In genomic region chrX:70359458-70359857, GRCh38 we compare ENCODE assay signal across 27 cellular contexts.
"Had no signal": no experiment of that assay in that cellular context is flagged by ENCODE, and none has a peak within 500 bp of the region (broad histone marks: within the 10 kb centered on the region; RNA-seq: fewer than 3 reads in every experiment).

No MANE protein-coding gene starts in this region.

- H3K36me3 ChIP-seq: stomach, suprapubic skin, thoracic aorta, thyroid gland, tibial artery, tibial nerve, transverse colon, upper lobe of left lung, upper lobe of right lung, uterus, vagina had no signal

- H3K4me3 ChIP-seq: stomach, suprapubic skin, testis, thoracic aorta, thyroid gland, tibial artery, tibial nerve, transverse colon, upper lobe of left lung, upper lobe of right lung, uterus, vagina had no signal

- H3K27me3 ChIP-seq: stomach, suprapubic skin, testis, thyroid gland, tibial artery, tibial nerve, transverse colon, upper lobe of left lung, upper lobe of right lung, uterus, vagina had no signal

- H3K27ac ChIP-seq: stomach, suprapubic skin, testis, thoracic aorta, thyroid gland, tibial artery, tibial nerve, transverse colon, upper lobe of left lung, upper lobe of right lung, uterus, vagina had no signal

- FAIRE-seq: urothelium cell line had no signal

- H3K9me3 ChIP-seq: suprapubic skin, testis, thoracic aorta, thyroid gland, tibial artery, tibial nerve, transverse colon, upper lobe of left lung, upper lobe of right lung, uterus, vagina had no signal

- DNase-seq: stimulated activated CD4-positive, alpha-beta T cell treated with anti-CD3 and anti-CD28 coated beads, Interleukin-2, amount 100 ng/mL, for 48 hours; stimulated activated CD4-positive, alpha-beta T cell treated with anti-CD3 and anti-CD28 coated beads, Interleukin-4, amount 100 ng/mL, for 1 hour; stimulated activated CD4-positive, alpha-beta T cell treated with anti-CD3 and anti-CD28 coated beads, Interleukin-4, amount 100 ng/mL, for 24 hours; stimulated activated CD4-positive, alpha-beta T cell treated with anti-CD3 and anti-CD28 coated beads, Interleukin-4, amount 100 ng/mL, for 4 hours; stimulated activated CD8-positive, alpha-beta memory T cell treated with anti-CD3 and anti-CD28 coated beads, Interleukin-4, amount 100 ng/mL, for 48 hours; stimulated activated naive B cell treated with anti-CD40 and anti-IgM and Interleukin-4, amounts not matched to agents 10 μg/mL and 1 μg/mL and 100 μg/mL, for 72 hours; stimulated activated naive CD4-positive, alpha-beta T cell; stimulated activated naive CD4-positive, alpha-beta T cell treated with Interleukin-2 at 50 U/mL for 16 hours; stimulated activated naive CD8-positive, alpha-beta T cell treated with anti-CD3 and anti-CD28 coated beads, Interleukin-15, amount 100 ng/mL, for 72 hours; stimulated activated naive CD8-positive, alpha-beta T cell treated with anti-CD3 and anti-CD28 coated beads, Interleukin-15, Interleukin-2, amounts not matched to agents 100 U/mL and 50 U/mL, for 24 hours; stomach; substantia nigra; testis; thyroid gland; tibial artery; transverse colon; trophoblast cell; upper lobe of left lung; upper lobe of right lung; uterus had no signal

- ATAC-seq: stimulated activated effector memory CD8-positive, alpha-beta T cell treated with anti-CD3 and anti-CD28 coated beads, Interleukin-12 subunit alpha, Interleukin-12 subunit beta, amount 100 ng/mL, for 72 hours; stimulated activated memory B cell treated with anti-CD40 and anti-IgM and Interleukin-4, amounts not matched to agents 10 μg/mL and 1 μg/mL and 100 μg/mL, for 72 hours; stimulated activated naive B cell treated with anti-CD40 and anti-IgM and Interleukin-4, amounts not matched to agents 10 μg/mL and 1 μg/mL and 100 μg/mL, for 72 hours; stimulated activated naive CD8-positive, alpha-beta T cell treated with anti-CD3 and anti-CD28 coated beads, Interleukin-15, amount 100 ng/mL, for 72 hours; stimulated activated naive CD8-positive, alpha-beta T cell treated with anti-CD3 and anti-CD28 coated beads, Interleukin-15, Interleukin-2, amounts not matched to agents 100 U/mL and 50 U/mL, for 24 hours; upper lobe of right lung had no signal

- H3K4me1 ChIP-seq: stomach, suprapubic skin, testis, thyroid gland, tibial artery, tibial nerve, transverse colon, upper lobe of left lung, upper lobe of right lung, uterus, vagina had no signal
